26 cellular contexts compared by ENCODE assay signal in the genomic region with DNA sequence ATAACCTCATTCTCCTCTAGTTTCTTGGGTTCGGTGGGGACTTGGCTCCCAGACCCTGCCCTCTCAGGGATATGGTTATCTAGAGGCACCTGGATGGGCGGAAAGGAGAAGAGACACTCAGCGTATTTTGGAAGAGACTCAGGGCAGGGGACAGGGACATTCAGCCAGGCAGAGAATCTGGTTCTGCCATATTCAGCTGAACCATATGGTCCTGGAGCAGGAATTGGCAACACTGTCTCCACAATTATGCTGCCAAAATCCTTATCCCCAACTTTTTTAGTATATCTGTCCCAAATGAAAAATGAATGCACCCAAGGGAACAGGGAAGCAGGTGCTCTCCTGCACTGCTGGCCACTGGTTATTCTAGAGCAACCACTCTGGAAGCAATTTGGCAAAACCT. TPM values are rescaled to one million over a fixed set of nuclear protein-coding genes. Genes with fewer than 3 reads are reported as not detected.
DNase-seq lines count a peak whose midpoint lies in the region; ATAC-seq and TF ChIP-seq lines count a peak whose summit lies in the region.
"Had no signal": no experiment of that assay in that cellular context is flagged by ENCODE, and none has a peak within 500 bp of the region (broad histone marks: within the 10 kb centered on the region; RNA-seq: fewer than 3 reads in every experiment).

No MANE protein-coding gene starts in this region.

- peak overlapping the region; percentile 14 for H3K27ac Mint-ChIP-seq in Calu3 (ENCODE audit: unreplicated experiment)
- H3K27ac Mint-ChIP-seq in T-cell, result no peak overlapping the region
- no peak overlapping the region for H3K27ac Mint-ChIP-seq in naive thymus-derived CD4-positive, alpha-beta T cell
- H3K27ac Mint-ChIP-seq: CD8-positive, alpha-beta T cell had no signal

- DNase-seq in Calu3 (no peak), RWPE1 (ENCODE audit: low spot score) (no peak), epithelial cell of prostate (ENCODE audit: low read depth, low spot score) (no peak), gastrocnemius medialis (no peak), NCI-H2171 treated with DMSO at 0.1 percent for 48 hours (lab: John Stamatoyannopoulos, UW) (no peak), T-cell (no peak)
- DNase-seq in naive thymus-derived CD4-positive, alpha-beta T cell, result no peak
- DNase-seq: AML-193; Caco-2; CD8-positive, alpha-beta T cell; DMS 273 treated with DMSO at 0.1 percent for 48 hours; DMS79 treated with DMSO at 0.1 percent for 48 hours; Karpas-422; NCI-H1092 treated with DMSO at 0.1 percent for 48 hours; NCI-H1436 treated with DMSO at 0.1 percent for 48 hours; NCI-H1930; NCI-H2107; NCI-H446; NCI-H526; PC-9; Right ventricle myocardium superior had no signal

- H3K36me3 ChIP-seq in gastrocnemius medialis, result peaks cover 10 to 96% of the 10 kb centered on the region in 2 donors
- no peaks in the 10 kb centered on the region for H3K36me3 ChIP-seq in naive thymus-derived CD4-positive, alpha-beta T cell (ENCODE audit: control insufficient read depth in 2 of 3, insufficient read depth in 3 of 3, low read length in 3 of 3)

- intact Hi-C loops in Calu3 (cut with micrococcal nuclease; ENCODE audit: unreplicated experiment), result no loop called here
- intact Hi-C loops in gastrocnemius medialis (cut with DNase I; ENCODE audit: low total_unique reads), result no loop called here
- intact Hi-C loops in naive thymus-derived CD4-positive, alpha-beta T cell (cut with micrococcal nuclease), result no loop called here

- no peaks in the 10 kb centered on the region for H3K9me3 ChIP-seq in gastrocnemius medialis
- no peaks in the 10 kb centered on the region for H3K9me3 ChIP-seq in naive thymus-derived CD4-positive, alpha-beta T cell (ENCODE audit: control insufficient read depth in 2 of 3, low read length in 3 of 3)
- H3K9me3 ChIP-seq: BLaER1 treated with 17β-estradiol and CSF1 and Interleukin-3, amounts not matched to agents 10 nM and 100 nM; Caco-2; SJSA1 had no signal

- ATAC-seq in gastrocnemius medialis (no peak), T-cell (replicated peaks in 1 of 4) (no peak)
- no peak for ATAC-seq in naive thymus-derived CD4-positive, alpha-beta T cell
- ATAC-seq: CD8-positive, alpha-beta T cell had no signal

- H3K4me3 ChIP-seq in gastrocnemius medialis, result no peak overlapping the region
- no peak overlapping the region for H3K4me3 ChIP-seq in naive thymus-derived CD4-positive, alpha-beta T cell (ENCODE audit: low read length)
- H3K4me3 ChIP-seq: BLaER1 treated with 17β-estradiol and CSF1 and Interleukin-3, amounts not matched to agents 10 nM and 100 nM; PC-9; SJSA1 had no signal

- H3K27me3 ChIP-seq in gastrocnemius medialis, result no peaks in the 10 kb centered on the region
- no peaks in the 10 kb centered on the region for H3K27me3 ChIP-seq in naive thymus-derived CD4-positive, alpha-beta T cell (ENCODE audit: control insufficient read depth in 2 of 2, insufficient read depth in 2 of 2, low read length in 2 of 2)
- H3K27me3 ChIP-seq: BLaER1 treated with 17β-estradiol and CSF1 and Interleukin-3, amounts not matched to agents 10 nM and 100 nM; SJSA1 had no signal

- H3K36me3 Mint-ChIP-seq in Calu3 (ENCODE audit: insufficient read depth, unreplicated experiment) (peaks cover 86% of the 10 kb centered on the region), T-cell (no peaks in the 10 kb centered on the region)
- H3K36me3 Mint-ChIP-seq in naive thymus-derived CD4-positive, alpha-beta T cell, result peaks cover 0 to 7% (median 0%) of the 10 kb centered on the region in 5 donors
- H3K36me3 Mint-ChIP-seq: CD8-positive, alpha-beta T cell had no signal

- TF ChIP-seq CTCF in Calu3 (IDR thresholded peaks at IDR 0.05; ENCODE audit: unreplicated experiment) (no peak), RWPE1 (conservative IDR thresholded peaks at IDR 0.05; ENCODE audit: low read depth) (no peak), gastrocnemius medialis (IDR thresholded peaks at IDR 0.05 in 4 of 5, conservative IDR thresholded peaks at IDR 0.05 in 1 of 5) (no peak)

- peaks cover 0 to 7% of the 10 kb centered on the region in 2 donors for H3K4me1 ChIP-seq in gastrocnemius medialis
- H3K4me1 ChIP-seq in naive thymus-derived CD4-positive, alpha-beta T cell (ENCODE audit: control insufficient read depth in 2 of 2, insufficient read depth in 2 of 2, low read length in 2 of 2), result no peaks in the 10 kb centered on the region
- H3K4me1 ChIP-seq: SJSA1 had no signal

- H3K27me3 Mint-ChIP-seq in Calu3 (ENCODE audit: unreplicated experiment) (no peaks in the 10 kb centered on the region), T-cell (no peaks in the 10 kb centered on the region)
- H3K27me3 Mint-ChIP-seq in naive thymus-derived CD4-positive, alpha-beta T cell, result no peaks in the 10 kb centered on the region

- no peak overlapping the region for H3K4me3 Mint-ChIP-seq in Calu3 (ENCODE audit: low read depth, unreplicated experiment)
- no peak overlapping the region for H3K4me3 Mint-ChIP-seq in T-cell
- no peak overlapping the region for H3K4me3 Mint-ChIP-seq in naive thymus-derived CD4-positive, alpha-beta T cell
- H3K4me3 Mint-ChIP-seq: CD8-positive, alpha-beta T cell had no signal

- POLR2A ChIA-PET in RWPE1 (lab: Yijun Ruan, JAX; ENCODE audit: low non-redundant PET), result no interaction called here
- POLR2A ChIA-PET in T-cell (lab: Charles Lee), result no interaction called here
- POLR2A ChIA-PET in naive thymus-derived CD4-positive, alpha-beta T cell (lab: Charles Lee), result no interaction called here

- BruUV-seq in Calu3 (replicated peaks; lab: Mats Ljungman, UMichigan), result no TSS peak

- H3K27ac ChIP-seq in RWPE1 (peak overlapping the region; percentile 33), epithelial cell of prostate (peak overlapping the region; percentile 9), gastrocnemius medialis (peak overlapping the region; percentile 58 to 100 (median 94))
- no peak overlapping the region for H3K27ac ChIP-seq in naive thymus-derived CD4-positive, alpha-beta T cell (ENCODE audit: low read depth, low read length)
- H3K27ac ChIP-seq: BLaER1 treated with 17β-estradiol and CSF1 and Interleukin-3, amounts not matched to agents 10 nM and 100 nM; PC-9; SJSA1 had no signal

- in situ Hi-C loops in gastrocnemius medialis (cut with MboI; ENCODE audit: low sequenced_read_pairs in 4 of 4), result loop anchor here in 2 of 4 donors (25.0 kb wide), 2 partner anchors 1118 to 1143 kb away; a partner anchor contains a TSS

- CTCF ChIA-PET in Calu3 (lab: Charles Lee) (no interaction called here), RWPE1 (lab: Yijun Ruan, JAX) (no interaction called here), T-cell (lab: Charles Lee) (no interaction called here)
- CTCF ChIA-PET in naive thymus-derived CD4-positive, alpha-beta T cell (lab: Charles Lee), result no interaction called here

- no peak for TF ChIP-seq POLR2A in gastrocnemius medialis (IDR thresholded peaks at IDR 0.05)

- H3K4me1 Mint-ChIP-seq in Calu3 (ENCODE audit: low read depth, unreplicated experiment) (peaks cover 25% of the 10 kb centered on the region), T-cell (no peaks in the 10 kb centered on the region)
- H3K4me1 Mint-ChIP-seq in naive thymus-derived CD4-positive, alpha-beta T cell, result peaks cover 0 to 10% (median 0%) of the 10 kb centered on the region in 7 donors

- no peaks in the 10 kb centered on the region for H3K9me3 Mint-ChIP-seq in Calu3 (ENCODE audit: low read depth, unreplicated experiment)
- H3K9me3 Mint-ChIP-seq in T-cell, result no peaks in the 10 kb centered on the region
- no peaks in the 10 kb centered on the region for H3K9me3 Mint-ChIP-seq in naive thymus-derived CD4-positive, alpha-beta T cell
- H3K9me3 Mint-ChIP-seq: CD8-positive, alpha-beta T cell had no signal

RNA-seq across cellular contexts. Expression of a gene that starts 17.7 kb away (rescaled TPM):
- total RNA-seq in Calu3 (2022), result 238 and 256 TPM in 2 replicates
- total RNA-seq in gastrocnemius medialis, result 100 to 1,000 TPM in 2 of 4 donors, 10 to 100 TPM in 2; 50.4 to 168 (median 97.8) TPM
- total RNA-seq in T-cell, result 1 to 10 TPM in 4 of 5 donors, under 1 TPM in 1; 0.68 to 4.4 (median 3.5) TPM
- 10 to 100 TPM in 1 of 5 experiments, 1 to 10 TPM in 1, under 1 TPM in 3; 0.38 to 46.7 (median 0.56) TPM for total RNA-seq in naive thymus-derived CD4-positive, alpha-beta T cell
- polyA plus RNA-seq in naive thymus-derived CD4-positive, alpha-beta T cell, result under 1 TPM in 1 of 2 donors, not detected in 1; 0.21 TPM

RNA-seq across cellular contexts. Expression of a gene that starts 22.4 kb away (rescaled TPM):
- total RNA-seq in Calu3 (2022), result 0.17 and 0.29 TPM in 2 replicates
- not detected for total RNA-seq in gastrocnemius medialis
- not detected for total RNA-seq in T-cell
- 1 to 10 TPM in 1 of 5 experiments, not detected in 4; 2.3 TPM for total RNA-seq in naive thymus-derived CD4-positive, alpha-beta T cell
- not detected for polyA plus RNA-seq in naive thymus-derived CD4-positive, alpha-beta T cell
- total RNA-seq: Caco-2; CD8-positive, alpha-beta T cell; Right ventricle myocardium superior; RPMI7951; SJSA1 had no signal
- polyA plus RNA-seq: AG04450 had no signal

RNA-seq across cellular contexts. Expression of a gene that starts 23.8 kb away (rescaled TPM):
- total RNA-seq in Calu3 (2022), result not detected in 2 replicates
- total RNA-seq in gastrocnemius medialis, result not detected
- under 1 TPM in 3 of 5 donors, not detected in 2; 0.22 to 0.29 (median 0.26) TPM for total RNA-seq in T-cell
- total RNA-seq in naive thymus-derived CD4-positive, alpha-beta T cell, result not detected
- polyA plus RNA-seq in naive thymus-derived CD4-positive, alpha-beta T cell, result not detected
- total RNA-seq: Caco-2; CD8-positive, alpha-beta T cell; HT-29; PC-9; Right ventricle myocardium superior; RPMI7951; SJSA1 had no signal
- polyA plus RNA-seq: AG04450 had no signal

RNA-seq across cellular contexts. Expression of a gene that starts 32.5 kb away (rescaled TPM):
- total RNA-seq in Calu3 (2022), result 42.1 and 45.5 TPM in 2 replicates
- 10 to 100 TPM; 34.0 to 59.5 (median 43.7) TPM for total RNA-seq in gastrocnemius medialis
- 10 to 100 TPM; 53.1 to 86.9 (median 58.2) TPM for total RNA-seq in T-cell
- 100 to 1,000 TPM in 1 of 5 experiments, 10 to 100 TPM in 4; 23.9 to 111 (median 67.1) TPM for total RNA-seq in naive thymus-derived CD4-positive, alpha-beta T cell
- 10 to 100 TPM; 34.5 to 42.3 TPM for polyA plus RNA-seq in naive thymus-derived CD4-positive, alpha-beta T cell

RNA-seq across cellular contexts. Expression of a gene that starts 47.6 kb away (rescaled TPM):
- total RNA-seq in Calu3 (2022), result 0.52 and 0.88 TPM in 2 replicates
- not detected for total RNA-seq in gastrocnemius medialis
- total RNA-seq in T-cell, result under 1 TPM in 3 of 5 donors, not detected in 2; 0.10 to 0.23 (median 0.16) TPM
- total RNA-seq in naive thymus-derived CD4-positive, alpha-beta T cell, result under 1 TPM in 3 of 5 experiments, not detected in 2; 0.19 to 0.48 (median 0.46) TPM
- polyA plus RNA-seq in naive thymus-derived CD4-positive, alpha-beta T cell, result under 1 TPM; 0.14 to 0.24 TPM
- total RNA-seq: Caco-2, PC-9, RPMI7951, SJSA1 had no signal
- polyA plus RNA-seq: AG04450 had no signal
